In the genomic region with DNA sequence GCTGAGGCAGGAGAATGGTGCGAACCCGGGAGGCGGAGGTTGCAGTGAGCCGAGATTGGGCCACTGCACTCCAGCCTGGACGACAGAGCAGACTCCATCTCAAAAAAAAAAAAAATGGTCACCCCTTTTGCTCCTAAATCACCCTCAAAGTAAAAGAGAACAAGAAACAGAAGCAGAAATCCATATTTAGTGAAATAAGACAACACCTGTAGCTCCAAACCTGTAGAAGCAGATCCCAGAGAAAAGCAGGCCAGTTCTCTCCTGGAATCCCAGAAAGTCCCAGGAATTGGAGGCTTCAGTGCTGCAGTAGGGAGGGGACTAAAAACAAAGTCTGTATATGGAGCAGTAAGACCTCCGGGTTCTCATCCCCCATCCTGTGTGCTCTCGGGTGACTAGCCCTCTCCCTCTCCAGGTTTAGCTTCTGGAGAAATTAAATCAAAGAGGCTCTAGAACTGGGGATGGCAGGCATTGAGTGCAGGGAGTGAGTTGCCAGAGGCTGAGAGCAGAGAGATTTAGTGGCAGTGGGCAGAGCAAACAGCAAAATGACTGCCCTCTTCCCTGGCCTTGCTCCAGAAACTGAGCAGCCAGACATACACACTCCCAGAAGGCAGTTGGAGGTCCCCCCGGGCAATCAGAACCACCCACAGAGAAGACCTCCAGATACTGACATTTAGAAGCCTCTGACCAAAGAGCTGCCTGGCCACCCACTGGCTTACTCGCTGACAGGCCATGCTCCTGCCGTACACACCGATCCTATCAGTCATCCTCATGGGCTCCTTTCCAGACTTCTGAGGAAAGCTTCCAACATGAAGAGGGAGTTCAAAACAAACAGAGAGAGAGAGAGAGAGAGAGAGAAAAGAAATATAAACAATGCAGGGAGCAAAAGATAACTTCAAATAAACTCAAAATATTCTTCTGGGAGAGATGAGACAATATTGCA, we compare ENCODE assay signal across 9 cellular contexts.
A peak's percentile ranks its signal among the peaks of the same experiment; 100 is the strongest.
DNase-seq lines count a peak whose midpoint lies in the region; ATAC-seq and TF ChIP-seq lines count a peak whose summit lies in the region.
"Had no signal": no experiment of that assay in that cellular context is flagged by ENCODE, and none has a peak within 500 bp of the region (broad histone marks: within the 10 kb centered on the region; RNA-seq: fewer than 3 reads in every experiment).

No MANE protein-coding gene starts in this region.

- no peak for ATAC-seq in GM19035 (IDR thresholded peaks at IDR 0.05; ENCODE audit: unreplicated experiment)

- DNase-seq in HS-5 (ENCODE audit: low read depth) (peak; percentile 89), amniotic stem cell (lab: John Stamatoyannopoulos, UW) (peak; percentile 82), iris pigment epithelial cell (ENCODE audit: low read depth) (peak; percentile 99), tibial artery (peak; percentile 71 to 89), NCI-H2171 (lab: John Stamatoyannopoulos, UW) (no peak)
- DNase-seq in stimulated activated CD8-positive, alpha-beta memory T cell treated with anti-CD3 and anti-CD28 coated beads, Interleukin-4, amount 100 ng/mL, for 48 hours = no peak
- no peak for DNase-seq in effector CD4-positive, alpha-beta T cell
- DNase-seq: activated gamma-delta T cell had no signal

- TF ChIP-seq CTCF in tibial artery (IDR thresholded peaks at IDR 0.05) = peak in 1 of 2 experiments; percentile 11

- intact Hi-C loops in tibial artery (cut with DNase I; ENCODE audit: low total_unique reads) = no loop called here

- H3K36me3 ChIP-seq in tibial artery = no peaks in the 10 kb centered on the region

- H3K27me3 ChIP-seq in tibial artery = no peaks in the 10 kb centered on the region

- no peaks in the 10 kb centered on the region for H3K9me3 ChIP-seq in tibial artery

- H3K4me1 ChIP-seq in tibial artery = peaks cover 7 to 42% (median 28%) of the 10 kb centered on the region in 4 donors

- H3K27ac ChIP-seq in tibial artery = peak overlapping the region; percentile 76 to 81

- peak overlapping the region in 1 of 2 donors; percentile 2 for H3K4me3 ChIP-seq in tibial artery

Comparison
In these comparisons a context has a peak if more than half of its experiments do, and no peak if none do; other contexts are left out.
1. DNase-seq: peak in HS-5 (single experiment), amniotic stem cell (single experiment), iris pigment epithelial cell (single experiment) and tibial artery (2 of 2); none in stimulated activated CD8-positive, alpha-beta memory T cell treated with anti-CD3 and anti-CD28 coated beads, Interleukin-4, amount 100 ng/mL, for 48 hours (single experiment), NCI-H2171 (single experiment) and effector CD4-positive, alpha-beta T cell (single experiment).